In the genomic region with DNA sequence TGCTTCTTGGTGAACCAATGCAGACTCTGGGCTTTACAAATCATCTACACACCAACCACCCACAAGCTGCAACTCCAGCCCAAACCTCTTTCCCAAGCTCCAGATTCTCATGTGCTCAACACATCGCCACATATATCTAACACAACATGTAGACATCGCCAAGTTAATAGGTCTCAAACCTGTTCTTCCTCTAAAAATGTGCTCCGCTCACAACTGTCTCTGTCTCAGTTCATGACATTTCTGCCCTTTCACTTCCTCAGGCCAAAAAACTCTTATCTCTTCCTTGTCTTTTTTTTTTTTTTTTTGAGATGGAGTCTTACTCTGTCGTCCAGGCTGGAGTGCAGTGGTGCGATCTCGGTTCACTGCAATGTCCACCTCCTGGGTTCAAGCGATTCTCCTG, we compare ENCODE assay signal across 13 cellular contexts.
DNase-seq lines count a peak whose midpoint lies in the region; ATAC-seq and TF ChIP-seq lines count a peak whose summit lies in the region.
"Had no signal": no experiment of that assay in that cellular context is flagged by ENCODE, and none has a peak within 500 bp of the region (broad histone marks: within the 10 kb centered on the region; RNA-seq: fewer than 3 reads in every experiment).

No MANE protein-coding gene starts in this region.

- H3K9me3 Mint-ChIP-seq in natural killer cell treated with Interleukin-12 subunit alpha and Interleukin-12 subunit beta and Interleukin-15 and Interleukin-18, amount 100 ng/mL, for 72 hours: no peaks in the 10 kb centered on the region

- H3K9me2 ChIP-seq in OCI-LY7 (ENCODE audit: insufficient read depth, low read length) (no peaks in the 10 kb centered on the region), MM.1S (replicated peaks; ENCODE audit: insufficient read depth, low read length) (no peaks in the 10 kb centered on the region)

- intact Hi-C loops in OCI-LY7 (cut with micrococcal nuclease; ENCODE audit: unreplicated experiment) (no loop called here), thyroid gland (cut with DNase I) (no loop called here)

- no peaks in the 10 kb centered on the region for H3K4me1 Mint-ChIP-seq in natural killer cell treated with Interleukin-12 subunit alpha and Interleukin-12 subunit beta and Interleukin-15 and Interleukin-18, amount 100 ng/mL, for 72 hours (ENCODE audit: low read depth in 2 of 2)

- POLR2A ChIA-PET in OCI-LY7 (lab: Charles Lee): interaction anchor here (0.7 to 0.8 kb wide), 3 partner anchors 19 to 267 kb away, joined by 3 read pairs; no protein-coding TSS in a partner anchor

- no peaks in the 10 kb centered on the region for H3K36me3 Mint-ChIP-seq in natural killer cell treated with Interleukin-12 subunit alpha and Interleukin-12 subunit beta and Interleukin-15 and Interleukin-18, amount 100 ng/mL, for 72 hours

- H3K4me2 ChIP-seq in OCI-LY7 (ENCODE audit: low read length): peak overlapping the region; percentile 49
- H3K4me2 ChIP-seq in MM.1S (ENCODE audit: low read depth, low read length): no peak overlapping the region
- H3K4me2 ChIP-seq: BLaER1 had no signal

- ATAC-seq in GM18508 (IDR thresholded peaks at IDR 0.05; ENCODE audit: insufficient read depth, unreplicated experiment) (peak; percentile 43), GM21390 (IDR thresholded peaks at IDR 0.05; ENCODE audit: unreplicated experiment) (peak; percentile 69), HG03066 (IDR thresholded peaks at IDR 0.05; ENCODE audit: low read depth, unreplicated experiment) (peak; percentile 61), GM19452 (IDR thresholded peaks at IDR 0.05; ENCODE audit: unreplicated experiment) (no peak)
- ATAC-seq in natural killer cell treated with Interleukin-12 subunit alpha and Interleukin-12 subunit beta and Interleukin-15 and Interleukin-18, amount 100 ng/mL, for 72 hours: no peak

- no peak overlapping the region for H3K27ac ChIP-seq in OCI-LY7 (ENCODE audit: low read depth, low read length, poor library complexity, severe bottlenecking)
- no peak overlapping the region for H3K27ac ChIP-seq in MM.1S (ENCODE audit: low read length)
- H3K27ac ChIP-seq in thyroid gland: no peak overlapping the region
- H3K27ac ChIP-seq: BLaER1 had no signal

- H3K4me3 ChIP-seq in OCI-LY7 (ENCODE audit: low read depth, low read length, poor library complexity, severe bottlenecking) (no peak overlapping the region), MM.1S (ENCODE audit: low read length) (no peak overlapping the region), thyroid gland (replicated peaks in 1 of 3) (no peak overlapping the region)
- H3K4me3 ChIP-seq: BLaER1 had no signal

- TF ChIP-seq CTCF in OCI-LY7 (conservative IDR thresholded peaks at IDR 0.05; ENCODE audit: low read length) (no peak), MM.1S (IDR thresholded peaks at IDR 0.05; ENCODE audit: low read length) (no peak), thyroid gland (IDR thresholded peaks at IDR 0.05) (no peak)

- peaks cover 13% of the 10 kb centered on the region for H3K4me1 ChIP-seq in OCI-LY7 (ENCODE audit: insufficient read depth, low read length, poor library complexity, severe bottlenecking)
- no peaks in the 10 kb centered on the region for H3K4me1 ChIP-seq in MM.1S (ENCODE audit: low read length)
- no peaks in the 10 kb centered on the region for H3K4me1 ChIP-seq in thyroid gland

- CTCF ChIA-PET in OCI-LY7 (lab: Charles Lee; ENCODE audit: unreplicated experiment): no interaction called here

- no peaks in the 10 kb centered on the region for H3K27me3 ChIP-seq in MM.1S (replicated peaks; ENCODE audit: insufficient read depth, low read length)
- H3K27me3 ChIP-seq in thyroid gland: no peaks in the 10 kb centered on the region
- H3K27me3 ChIP-seq: BLaER1 had no signal

- H4K20me1 ChIP-seq in OCI-LY7 (ENCODE audit: insufficient read depth, low read length) (no peaks in the 10 kb centered on the region), MM.1S (ENCODE audit: insufficient read depth, low read length) (no peaks in the 10 kb centered on the region; the same call in 1 of the 2 replicates)
- H4K20me1 ChIP-seq: BLaER1 had no signal

- H2AFZ ChIP-seq in OCI-LY7 (ENCODE audit: low read length) (peak overlapping the region; percentile 59), MM.1S (ENCODE audit: low read length) (no peak overlapping the region)

- WGBS in thyroid gland, 2 donors: 82 to 85% methylated on average over 7 of the region's 7 CpGs

- no peaks in the 10 kb centered on the region for H3K79me2 ChIP-seq in OCI-LY7 (ENCODE audit: insufficient read depth, low read depth, low read length)
- H3K79me2 ChIP-seq in MM.1S (ENCODE audit: low read length): no peaks in the 10 kb centered on the region

- H3K27ac Mint-ChIP-seq in natural killer cell treated with Interleukin-12 subunit alpha and Interleukin-12 subunit beta and Interleukin-15 and Interleukin-18, amount 100 ng/mL, for 72 hours: no peak overlapping the region

- H3K9me3 ChIP-seq in OCI-LY7 (ENCODE audit: low read length) (no peaks in the 10 kb centered on the region), MM.1S (replicated peaks; ENCODE audit: insufficient read depth, low read length) (no peaks in the 10 kb centered on the region), thyroid gland (no peaks in the 10 kb centered on the region)
- H3K9me3 ChIP-seq: BLaER1 had no signal

- TF ChIP-seq POLR2A in thyroid gland (IDR thresholded peaks at IDR 0.05): no peak

- H3K9ac ChIP-seq in MM.1S (ENCODE audit: low read length): no peak overlapping the region
- H3K9ac ChIP-seq: BLaER1 had no signal

- H3K36me3 ChIP-seq in OCI-LY7 (ENCODE audit: insufficient read depth, low read length) (no peaks in the 10 kb centered on the region), MM.1S (replicated peaks; ENCODE audit: insufficient read depth, low read length) (no peaks in the 10 kb centered on the region), thyroid gland (no peaks in the 10 kb centered on the region)
- H3K36me3 ChIP-seq: BLaER1 had no signal

- DNase-seq in OCI-LY7 (ENCODE audit: low spot score): peak; percentile 24
- no peak for DNase-seq in MM.1S
- no peak for DNase-seq in thyroid gland
- no peak for DNase-seq in natural killer cell treated with Interleukin-12 subunit alpha and Interleukin-12 subunit beta and Interleukin-15 and Interleukin-18, amount 100 ng/mL, for 72 hours (ENCODE audit: low spot score)
- DNase-seq: foreskin fibroblast; NCI-H345; retina; stimulated activated CD4-positive, alpha-beta T cell treated with anti-CD3 and anti-CD28 coated beads, Interleukin-4, amount 100 ng/mL, for 24 hours had no signal

- no TSS peak for BruUV-seq in OCI-LY7 (replicated peaks; lab: Mats Ljungman, UMichigan)

- H3K4me3 Mint-ChIP-seq in natural killer cell treated with Interleukin-12 subunit alpha and Interleukin-12 subunit beta and Interleukin-15 and Interleukin-18, amount 100 ng/mL, for 72 hours: no peak overlapping the region

- peaks cover 21 to 34% of the 10 kb centered on the region in 2 donors for H3K27me3 Mint-ChIP-seq in natural killer cell treated with Interleukin-12 subunit alpha and Interleukin-12 subunit beta and Interleukin-15 and Interleukin-18, amount 100 ng/mL, for 72 hours

- H3F3A ChIP-seq in MM.1S (ENCODE audit: insufficient read depth, low read length): no peaks in the 10 kb centered on the region

Comparison
In these comparisons a context has a peak if more than half of its experiments do, and no peak if none do; other contexts are left out.
1. ATAC-seq: peak in GM18508 (single experiment), GM21390 (single experiment) and HG03066 (single experiment); none in natural killer cell treated with Interleukin-12 subunit alpha and Interleukin-12 subunit beta and Interleukin-15 and Interleukin-18, amount 100 ng/mL, for 72 hours (0 of 2) and GM19452 (single experiment).